Comparison of ENCODE assay signal across 20 cellular contexts in genomic region chr15:90565866-90566265, GRCh38. TPM values are rescaled to one million over a fixed set of nuclear protein-coding genes. Genes with fewer than 3 reads are reported as not detected.
DNase-seq lines count a peak whose midpoint lies in the region; ATAC-seq and TF ChIP-seq lines count a peak whose summit lies in the region.
"Had no signal": no experiment of that assay in that cellular context is flagged by ENCODE, and none has a peak within 500 bp of the region (broad histone marks: within the 10 kb centered on the region; RNA-seq: fewer than 3 reads in every experiment).

No MANE protein-coding gene starts in this region.

- ATAC-seq in heart left ventricle (no peak), memory B cell (ENCODE audit: low read depth) (no peak), HG03354 (IDR thresholded peaks at IDR 0.05; ENCODE audit: poor library complexity, severe bottlenecking, unreplicated experiment) (no peak)
- ATAC-seq: K562 had no signal

- peak overlapping the region; percentile 5 for H3K27ac ChIP-seq in left ventricle myocardium inferior (replicated peaks)
- H3K27ac ChIP-seq in heart left ventricle = peak overlapping the region in 1 of 12 donors; percentile 91
- no peak overlapping the region for H3K27ac ChIP-seq in hepatocyte
- H3K27ac ChIP-seq: brain microvascular endothelial cell had no signal

- H3K4me3 Mint-ChIP-seq in activated T-helper 2 cell treated with anti-CD3 and anti-CD28 coated beads, Interferon-gamma antibody, Interleukin-2, Interleukin-4, amounts not matched to agents 10 μg/mL and 5 μg/mL and 100 μg/mL, durations not matched to agents 14 hours and 24 hours and 36 hours (ENCODE audit: low read depth) = peak overlapping the region; percentile 59
- H3K4me3 Mint-ChIP-seq in memory B cell = peak overlapping the region; percentile 32
- H3K4me3 Mint-ChIP-seq: H9, mesothelial cell of epicardium had no signal

- intact Hi-C loops in left ventricle myocardium inferior (cut with micrococcal nuclease) = no loop called here
- intact Hi-C loops in heart left ventricle (cut with DNase I) = no loop called here
- intact Hi-C loops in activated T-helper 2 cell treated with anti-CD3 and anti-CD28 coated beads, Interferon-gamma antibody, Interleukin-2, Interleukin-4, amounts not matched to agents 10 μg/mL and 5 μg/mL and 100 μg/mL, durations not matched to agents 14 hours and 24 hours and 36 hours (cut with micrococcal nuclease) = loop anchor here (1.0 to 10.0 kb wide), 3 partner anchors 15 to 129 kb away; no protein-coding TSS in a partner anchor

- H3K27me3 ChIP-seq in left ventricle myocardium inferior (ENCODE audit: low read depth) = no peaks in the 10 kb centered on the region
- no peaks in the 10 kb centered on the region for H3K27me3 ChIP-seq in heart left ventricle
- H3K27me3 ChIP-seq in hepatocyte = no peaks in the 10 kb centered on the region
- H3K27me3 ChIP-seq: brain microvascular endothelial cell had no signal

- peaks cover 87% of the 10 kb centered on the region for H3K4me1 ChIP-seq in left ventricle myocardium inferior
- H3K4me1 ChIP-seq in heart left ventricle = peaks cover 10 to 97% (median 46%) of the 10 kb centered on the region in 12 donors
- peaks cover 15% of the 10 kb centered on the region for H3K4me1 ChIP-seq in hepatocyte (ENCODE audit: insufficient read depth)

- H3K27ac Mint-ChIP-seq in activated T-helper 2 cell treated with anti-CD3 and anti-CD28 coated beads, Interferon-gamma antibody, Interleukin-2, Interleukin-4, amounts not matched to agents 10 μg/mL and 5 μg/mL and 100 μg/mL, durations not matched to agents 14 hours and 24 hours and 36 hours = peak overlapping the region; percentile 96
- no peak overlapping the region for H3K27ac Mint-ChIP-seq in memory B cell
- H3K27ac Mint-ChIP-seq: H9, mesothelial cell of epicardium had no signal

- H3K9me3 ChIP-seq in left ventricle myocardium inferior (replicated peaks) = no peaks in the 10 kb centered on the region
- H3K9me3 ChIP-seq in heart left ventricle = no peaks in the 10 kb centered on the region
- no peaks in the 10 kb centered on the region for H3K9me3 ChIP-seq in hepatocyte (ENCODE audit: low read depth)

- H3K9me3 Mint-ChIP-seq in activated T-helper 2 cell treated with anti-CD3 and anti-CD28 coated beads, Interferon-gamma antibody, Interleukin-2, Interleukin-4, amounts not matched to agents 10 μg/mL and 5 μg/mL and 100 μg/mL, durations not matched to agents 14 hours and 24 hours and 36 hours = peaks cover 3% of the 10 kb centered on the region
- no peaks in the 10 kb centered on the region for H3K9me3 Mint-ChIP-seq in memory B cell
- H3K9me3 Mint-ChIP-seq: H9 had no signal

- TF ChIP-seq CTCF in left ventricle myocardium inferior (IDR thresholded peaks at IDR 0.05; ENCODE audit: borderline replicate concordance) (no peak), heart left ventricle (IDR thresholded peaks at IDR 0.05) (no peak), hepatocyte (IDR thresholded peaks at IDR 0.05; ENCODE audit: poor library complexity) (no peak)

- no peaks in the 10 kb centered on the region for H3K9me2 ChIP-seq in hepatocyte (replicated peaks; ENCODE audit: insufficient read depth)

- H3K4me1 Mint-ChIP-seq in activated T-helper 2 cell treated with anti-CD3 and anti-CD28 coated beads, Interferon-gamma antibody, Interleukin-2, Interleukin-4, amounts not matched to agents 10 μg/mL and 5 μg/mL and 100 μg/mL, durations not matched to agents 14 hours and 24 hours and 36 hours (ENCODE audit: low read depth) = peaks cover 78% of the 10 kb centered on the region
- peaks cover 47% of the 10 kb centered on the region for H3K4me1 Mint-ChIP-seq in memory B cell

- DNase-seq in left ventricle myocardium inferior (no peak), heart left ventricle (no peak), memory B cell (ENCODE audit: low spot score in 2 of 2) (no peak), COLO668 (lab: John Stamatoyannopoulos, UW; ENCODE audit: unreplicated experiment) (no peak), hepatocyte (ENCODE audit: low spot score) (no peak)
- no peak for DNase-seq in activated T-helper 2 cell treated with anti-CD3 and anti-CD28 coated beads, Interferon-gamma antibody, Interleukin-2, Interleukin-4, amounts not matched to agents 10 μg/mL and 5 μg/mL and 100 μg/mL, durations not matched to agents 14 hours and 24 hours and 36 hours (ENCODE audit: low spot score)
- DNase-seq in stimulated activated CD4-positive, alpha-beta T cell treated with anti-CD3 and anti-CD28 coated beads, Interleukin-2, amount 100 ng/mL, for 24 hours = no peak
- DNase-seq: activated CD8-positive, alpha-beta memory T cell treated with anti-CD3 and anti-CD28 coated beads for 24 hours; activated gamma-delta T cell treated with Interleukin-2 at 50 U/mL for 16 hours; brain microvascular endothelial cell; Calu3; cortex of kidney; foreskin fibroblast; H9; kidney glomerular epithelial cell; NCI-H187 treated with DMSO at 0.1 percent for 48 hours; RPMI8226 had no signal

- H3K79me2 ChIP-seq in hepatocyte = peaks cover 32% of the 10 kb centered on the region

- peaks cover 37% of the 10 kb centered on the region for H3K36me3 Mint-ChIP-seq in activated T-helper 2 cell treated with anti-CD3 and anti-CD28 coated beads, Interferon-gamma antibody, Interleukin-2, Interleukin-4, amounts not matched to agents 10 μg/mL and 5 μg/mL and 100 μg/mL, durations not matched to agents 14 hours and 24 hours and 36 hours (ENCODE audit: low read depth)
- peaks cover 9% of the 10 kb centered on the region for H3K36me3 Mint-ChIP-seq in memory B cell

- H3K4me3 ChIP-seq in left ventricle myocardium inferior = no peak overlapping the region
- no peak overlapping the region for H3K4me3 ChIP-seq in heart left ventricle
- H3K4me3 ChIP-seq in hepatocyte = no peak overlapping the region
- H3K4me3 ChIP-seq: K562 had no signal

- H3K36me3 ChIP-seq in left ventricle myocardium inferior = no peaks in the 10 kb centered on the region
- no peaks in the 10 kb centered on the region for H3K36me3 ChIP-seq in heart left ventricle
- no peaks in the 10 kb centered on the region for H3K36me3 ChIP-seq in hepatocyte (replicated peaks; ENCODE audit: insufficient read depth, low read depth)
- H3K36me3 ChIP-seq: brain microvascular endothelial cell had no signal

- no peak for TF ChIP-seq POLR2A in heart left ventricle (IDR thresholded peaks at IDR 0.05)

- no peaks in the 10 kb centered on the region for H4K20me1 ChIP-seq in hepatocyte (ENCODE audit: insufficient read depth, poor library complexity, severe bottlenecking)

- no peaks in the 10 kb centered on the region for H3K27me3 Mint-ChIP-seq in activated T-helper 2 cell treated with anti-CD3 and anti-CD28 coated beads, Interferon-gamma antibody, Interleukin-2, Interleukin-4, amounts not matched to agents 10 μg/mL and 5 μg/mL and 100 μg/mL, durations not matched to agents 14 hours and 24 hours and 36 hours (ENCODE audit: low read depth)
- H3K27me3 Mint-ChIP-seq in memory B cell = no peaks in the 10 kb centered on the region

- H3K4me2 ChIP-seq in hepatocyte = no peak overlapping the region

- H2AFZ ChIP-seq in hepatocyte = no peak overlapping the region

RNA-seq across cellular contexts. Expression of gene CRTC3, which starts 36.1 kb away (rescaled TPM):
- 24.1 TPM for total RNA-seq in left ventricle myocardium inferior
- 10 to 100 TPM; 21.5 to 42.2 (median 26.8) TPM for total RNA-seq in heart left ventricle
- 10 to 100 TPM; 12.0 to 22.6 TPM for polyA plus RNA-seq in heart left ventricle
- total RNA-seq in activated T-helper 2 cell treated with anti-CD3 and anti-CD28 coated beads, Interferon-gamma antibody, Interleukin-2, Interleukin-4, amounts not matched to agents 10 μg/mL and 5 μg/mL and 100 μg/mL, durations not matched to agents 14 hours and 24 hours and 36 hours = 59.7 and 61.8 TPM in 2 replicates
- total RNA-seq in hepatocyte = 15.3 and 15.7 TPM in 2 replicates
- polyA plus RNA-seq in hepatocyte = 17.6 and 18.5 TPM in 2 replicates
